1 cellular context compared by ENCODE assay signal in genomic region chr14:23071244-23071974, GRCh38.
TF ChIP-seq lines count a peak whose summit lies in the region.

No MANE protein-coding gene starts in this region.

TF ChIP-seq in K562, 482 proteins besides CTCF, POLR2A, EP300 and RAD21 (continues in another document):
- TF ChIP-seq SAFB (IDR thresholded peaks at IDR 0.05; ENCODE audit: borderline replicate concordance, low read depth, low read length) (no peak), TOE1 (IDR thresholded peaks at IDR 0.05; ENCODE audit: borderline replicate concordance) (no peak), TOE1 (CRISPR knock-in tag; IDR thresholded peaks at IDR 0.05; ENCODE audit: borderline replicate concordance, low read depth) (no peak), LARP7 (IDR thresholded peaks at IDR 0.05) (peak; percentile 41; the same call in 1 of the 2 replicates), RHOXF2B (CRISPR knock-in tag; conservative IDR thresholded peaks at IDR 0.05) (0 out of 2 replicates have a peak, but pooled peaks have one; percentile 73), GATAD2A (IDR thresholded peaks at IDR 0.05) (0 out of 2 replicates have a peak, but pooled peaks have one; percentile 23), SIX5 (IDR thresholded peaks at IDR 0.05; ENCODE audit: borderline replicate concordance in 1 of 2, insufficient read depth in 1 of 2, low read depth in 1 of 2, low read length in 2 of 2) (no peak), FOXJ3 (CRISPR knock-in tag; IDR thresholded peaks at IDR 0.05) (no peak), ETS1 (conservative IDR thresholded peaks at IDR 0.05; ENCODE audit: control insufficient read depth, low read depth, low read length) (no peak), E2F8 (IDR thresholded peaks at IDR 0.05; ENCODE audit: low read depth, partially characterized antibody) (peak; percentile 73), ARID4B (CRISPR knock-in tag; IDR thresholded peaks at IDR 0.05) (0 out of 2 replicates have a peak, but pooled peaks have one; percentile 29), KAT7 (CRISPR knock-in tag; IDR thresholded peaks at IDR 0.05; ENCODE audit: borderline replicate concordance) (peak; percentile 74; the same call in 1 of the 2 replicates), AFF1 (IDR thresholded peaks at IDR 0.05; ENCODE audit: low read depth in 1 of 2, partially characterized antibody in 2 of 2) (peak in 1 of 2 experiments; percentile 24), CTBP1 (IDR thresholded peaks at IDR 0.05; ENCODE audit: borderline replicate concordance) (peak; percentile 38; the same call in 1 of the 2 replicates), ZNF740 (CRISPR knock-in tag; IDR thresholded peaks at IDR 0.05) (no peak), ZNF740 (tag; IDR thresholded peaks at IDR 0.05) (no peak), ZFP36 (IDR thresholded peaks at IDR 0.05; ENCODE audit: low read depth, low read length, partially characterized antibody) (peak; percentile 16), HMG20B (CRISPR knock-in tag; IDR thresholded peaks at IDR 0.05) (no peak), HES1 (IDR thresholded peaks at IDR 0.05; ENCODE audit: low read depth) (no peak), TSC22D4 (tag; IDR thresholded peaks at IDR 0.05) (no peak), KDM1A (IDR thresholded peaks at IDR 0.05) (peak in 1 of 2 experiments; percentile 60; a peak in 2 of 4 replicates), RNF2 (IDR thresholded peaks at IDR 0.05) (no peak), TAF1 (IDR thresholded peaks at IDR 0.05; ENCODE audit: control insufficient read depth, extremely low read depth, insufficient read depth, low read length, severe bottlenecking) (peak; percentile 97), HBP1 (CRISPR knock-in tag; IDR thresholded peaks at IDR 0.05) (peak; percentile 39; the same call in 1 of the 2 replicates), DMBX1 (CRISPR knock-in tag; IDR thresholded peaks at IDR 0.05; ENCODE audit: borderline replicate concordance) (no peak), MEF2A (IDR thresholded peaks at IDR 0.05; ENCODE audit: control insufficient read depth, low read depth, low read length) (no peak), EP400 (IDR thresholded peaks at IDR 0.05) (peak; percentile 59; the same call in 1 of the 2 replicates), TCF7L2 (IDR thresholded peaks at IDR 0.05; ENCODE audit: low read depth, low read length) (no peak), SIRT6 (IDR thresholded peaks at IDR 0.05; ENCODE audit: low read depth, low read length) (no peak), NFRKB (IDR thresholded peaks at IDR 0.05; ENCODE audit: low read depth) (peak; percentile 94), NUFIP1 (IDR thresholded peaks at IDR 0.05; ENCODE audit: partially characterized antibody) (peak; percentile 28), EGR1 (conservative IDR thresholded peaks at IDR 0.05) (0 out of 2 replicates have a peak, but pooled peaks have one; percentile 5), E2F6 (IDR thresholded peaks at IDR 0.05; ENCODE audit: borderline replicate concordance in 1 of 2, extremely low read depth in 1 of 2, insufficient read depth in 1 of 2, insufficient read length in 1 of 2, low read depth in 1 of 2, low read length in 1 of 2, poor library complexity in 1 of 2, severe bottlenecking in 1 of 2) (no peak), GABPB1 (CRISPR knock-in tag; IDR thresholded peaks at IDR 0.05) (0 out of 2 replicates have a peak, but pooled peaks have one; percentile 16), ELF1 (tag; IDR thresholded peaks at IDR 0.05) (no peak), ZNF589 (CRISPR knock-in tag; IDR thresholded peaks at IDR 0.05; ENCODE audit: low read depth) (peak; percentile 55), CBFA2T2 (conservative IDR thresholded peaks at IDR 0.05) (no peak), RBBP5 (IDR thresholded peaks at IDR 0.05; ENCODE audit: borderline replicate concordance, insufficient read depth, low read length, poor library complexity, severe bottlenecking) (peak; percentile 76), ZBTB7A (IDR thresholded peaks at IDR 0.05; ENCODE audit: borderline replicate concordance, control insufficient read depth, low read depth, low read length) (peak; percentile 67; the same call in 1 of the 2 replicates), THAP12 (CRISPR knock-in tag; IDR thresholded peaks at IDR 0.05) (peak; percentile 61; the same call in 1 of the 2 replicates), SP1 (CRISPR knock-in tag; IDR thresholded peaks at IDR 0.05) (0 out of 2 replicates have a peak, but pooled peaks have one; percentile 15), MYC (IDR thresholded peaks at IDR 0.05; ENCODE audit: low read depth, low read length) (peak; percentile 46; the same call in 1 of the 2 replicates), MYC (CRISPR knock-in tag; IDR thresholded peaks at IDR 0.05; ENCODE audit: borderline replicate concordance, low read depth) (no peak; the same call in 1 of the 2 replicates)
